In the genomic region with DNA sequence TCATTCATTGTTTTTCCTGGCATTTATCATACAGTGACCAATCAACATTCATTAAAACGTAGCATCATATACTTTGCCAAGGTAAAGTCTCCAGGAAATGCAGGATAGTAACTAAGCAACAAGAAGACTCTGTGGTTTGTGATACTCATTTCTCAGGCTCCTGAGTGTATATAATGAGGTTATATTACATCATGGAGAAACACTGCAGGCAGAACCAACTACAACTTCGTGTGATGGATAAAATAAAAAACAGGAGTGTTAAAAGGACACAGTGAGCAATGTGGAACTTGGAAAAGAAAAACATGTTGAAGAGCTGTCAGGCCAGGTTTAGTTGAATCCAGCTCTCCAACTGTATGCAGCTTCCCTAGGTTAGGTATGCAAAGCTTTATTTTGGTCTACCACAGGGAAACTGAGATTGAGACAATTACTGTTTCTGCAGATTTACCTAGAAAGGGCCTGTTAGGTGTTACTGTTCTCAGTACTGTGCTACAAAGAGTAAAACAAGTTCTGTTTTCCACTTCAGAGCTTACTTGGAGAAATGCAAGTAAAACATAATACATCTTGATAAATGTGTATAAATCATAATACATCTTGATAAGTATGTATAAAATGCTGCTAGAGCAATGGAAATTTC, we compare ENCODE assay signal across 10 cellular contexts. TPM values are rescaled to one million over a fixed set of nuclear protein-coding genes. Genes with fewer than 3 reads are reported as not detected.
DNase-seq lines count a peak whose midpoint lies in the region; ATAC-seq and TF ChIP-seq lines count a peak whose summit lies in the region.
"Had no signal": no experiment of that assay in that cellular context is flagged by ENCODE, and none has a peak within 500 bp of the region (broad histone marks: within the 10 kb centered on the region; RNA-seq: fewer than 3 reads in every experiment).

No MANE protein-coding gene starts in this region.

- TF ChIP-seq CTCF in activated CD8-positive, alpha-beta T cell treated with anti-CD3 and anti-CD28 coated beads for 36 hours (IDR thresholded peaks at IDR 0.05) = no peak

- H3K27ac ChIP-seq in SJCRH30 = no peak overlapping the region
- H3K27ac ChIP-seq: body of pancreas had no signal

- H3K4me1 Mint-ChIP-seq in activated CD8-positive, alpha-beta T cell treated with anti-CD3 and anti-CD28 coated beads for 36 hours (ENCODE audit: low read depth) = peaks cover 38% of the 10 kb centered on the region

- H3K36me3 ChIP-seq in SJCRH30 = no peaks in the 10 kb centered on the region
- H3K36me3 ChIP-seq: gastroesophageal sphincter had no signal

- CTCF ChIA-PET in activated CD8-positive, alpha-beta T cell treated with anti-CD3 and anti-CD28 coated beads for 36 hours (lab: Charles Lee) = interaction anchor here (1.0 to 1.5 kb wide), 4 partner anchors 9 to 307 kb away, joined by 3 to 5 read pairs (median 4); no protein-coding TSS in a partner anchor

- DNase-seq in EH (ENCODE audit: low read depth) (peak; percentile 80), hepatic stellate cell (ENCODE audit: low spot score) (peak; percentile 44), NCI-H526 (lab: John Stamatoyannopoulos, UW) (no peak), NCI-H1417 (lab: John Stamatoyannopoulos, UW) (no peak), SJCRH30 (no peak)
- DNase-seq in activated CD8-positive, alpha-beta T cell treated with anti-CD3 and anti-CD28 coated beads for 36 hours = no peak
- DNase-seq: body of pancreas had no signal

- peaks cover 6% of the 10 kb centered on the region for H3K36me3 Mint-ChIP-seq in activated CD8-positive, alpha-beta T cell treated with anti-CD3 and anti-CD28 coated beads for 36 hours (ENCODE audit: low read depth)

- POLR2A ChIA-PET in activated CD8-positive, alpha-beta T cell treated with anti-CD3 and anti-CD28 coated beads for 36 hours (lab: Charles Lee) = interaction anchor here (0.8 to 1.5 kb wide), 4 partner anchors 19 to 50 kb away, joined by 3 read pairs; no protein-coding TSS in a partner anchor

- no peak overlapping the region for H3K4me3 ChIP-seq in SJCRH30
- H3K4me3 ChIP-seq: body of pancreas, gastroesophageal sphincter had no signal

- H3K4me3 Mint-ChIP-seq in activated CD8-positive, alpha-beta T cell treated with anti-CD3 and anti-CD28 coated beads for 36 hours = no peak overlapping the region

- H3K27me3 ChIP-seq in SJCRH30 = no peaks in the 10 kb centered on the region
- H3K27me3 ChIP-seq: body of pancreas, gastroesophageal sphincter had no signal

- no peaks in the 10 kb centered on the region for H3K9me3 ChIP-seq in SJCRH30 (replicated peaks)
- H3K9me3 ChIP-seq: body of pancreas, gastroesophageal sphincter had no signal

- peak overlapping the region; percentile 25 for H3K27ac Mint-ChIP-seq in activated CD8-positive, alpha-beta T cell treated with anti-CD3 and anti-CD28 coated beads for 36 hours

- peak; percentile 52 for ATAC-seq in GM21717 (IDR thresholded peaks at IDR 0.05; ENCODE audit: unreplicated experiment)
- peak; percentile 76 for ATAC-seq in activated CD8-positive, alpha-beta T cell treated with anti-CD3 and anti-CD28 coated beads for 36 hours
- ATAC-seq in GM19452 (IDR thresholded peaks at IDR 0.05; ENCODE audit: unreplicated experiment) = no peak
- ATAC-seq: body of pancreas, gastroesophageal sphincter had no signal

- no peaks in the 10 kb centered on the region for H3K27me3 Mint-ChIP-seq in activated CD8-positive, alpha-beta T cell treated with anti-CD3 and anti-CD28 coated beads for 36 hours

- H3K4me1 ChIP-seq in SJCRH30 = peaks cover 16% of the 10 kb centered on the region; the same call in 1 of the 2 replicates

- intact Hi-C loops in activated CD8-positive, alpha-beta T cell treated with anti-CD3 and anti-CD28 coated beads for 36 hours (cut with micrococcal nuclease) = no loop called here

- H3K9me3 Mint-ChIP-seq in activated CD8-positive, alpha-beta T cell treated with anti-CD3 and anti-CD28 coated beads for 36 hours = no peaks in the 10 kb centered on the region

RNA-seq across cellular contexts. Expression of a gene that starts 7.8 kb away (rescaled TPM):
- 10 to 100 TPM; 42.2 to 48.8 TPM for total RNA-seq in activated CD8-positive, alpha-beta T cell treated with anti-CD3 and anti-CD28 coated beads for 36 hours
- 42.6 and 47.2 TPM in 2 replicates for total RNA-seq in SJCRH30 (2014; rRNA removed; shearing (Covaris generic))

Comparison
In these comparisons a context has a peak if more than half of its experiments do, and no peak if none do; other contexts are left out.
1. DNase-seq: peak in EH (single experiment) and hepatic stellate cell (single experiment); none in activated CD8-positive, alpha-beta T cell treated with anti-CD3 and anti-CD28 coated beads for 36 hours (single experiment), NCI-H526 (0 of 2), NCI-H1417 (0 of 3) and SJCRH30 (0 of 2).